In the genomic region with DNA sequence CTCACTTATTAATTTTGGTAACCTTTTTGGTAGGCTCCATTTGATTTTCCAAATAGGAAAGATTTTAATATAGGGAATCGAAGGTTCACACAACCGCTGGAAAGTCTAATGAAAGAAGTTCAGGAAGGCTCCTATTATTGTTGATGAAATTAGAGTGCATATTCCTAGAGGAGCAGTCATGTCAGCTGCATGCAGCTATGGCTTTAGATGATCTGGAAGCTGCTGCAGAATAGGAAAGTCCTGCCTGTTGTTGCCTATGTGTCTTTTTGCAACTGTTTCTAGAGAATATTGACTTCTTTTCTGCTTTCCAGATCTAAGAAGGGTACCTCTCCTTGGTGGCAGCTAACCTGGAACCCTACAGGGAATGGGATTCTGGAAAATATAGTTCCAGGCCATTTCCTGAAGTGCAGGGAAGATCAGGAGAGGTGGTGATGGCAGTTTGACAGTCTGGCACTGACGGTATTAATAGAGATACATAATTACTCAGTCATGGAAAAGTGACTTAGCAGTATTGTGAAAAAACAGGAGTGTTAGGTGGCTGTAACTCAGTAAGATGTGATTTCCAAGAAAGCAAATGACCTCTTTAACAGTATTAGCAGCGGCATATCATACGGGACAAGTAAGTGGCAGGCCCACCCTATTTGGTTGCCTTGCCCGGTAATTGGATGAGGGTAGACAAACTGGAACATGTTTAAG, we compare ENCODE assay signal across 14 cellular contexts. TPM values are rescaled to one million over a fixed set of nuclear protein-coding genes. Genes with fewer than 3 reads are reported as not detected.
DNase-seq lines count a peak whose midpoint lies in the region; ATAC-seq and TF ChIP-seq lines count a peak whose summit lies in the region.
"Had no signal": no experiment of that assay in that cellular context is flagged by ENCODE, and none has a peak within 500 bp of the region (broad histone marks: within the 10 kb centered on the region; RNA-seq: fewer than 3 reads in every experiment).

No MANE protein-coding gene starts in this region.

- peaks cover 41% of the 10 kb centered on the region for H3K36me3 ChIP-seq in CD4-positive, CD25-positive, alpha-beta regulatory T cell (ENCODE audit: control insufficient read depth, insufficient read depth, low read length)
- no peaks in the 10 kb centered on the region for H3K36me3 ChIP-seq in CD8-positive, alpha-beta T cell (ENCODE audit: insufficient read depth, low read length)
- peaks cover 0 to 6% of the 10 kb centered on the region in 2 donors for H3K36me3 ChIP-seq in psoas muscle (ENCODE audit: insufficient read depth in 1 of 2, low read depth in 1 of 2)
- peaks cover 0 to 38% of the 10 kb centered on the region in 2 donors for H3K36me3 ChIP-seq in gastroesophageal sphincter

- POLR2A ChIA-PET in CD8-positive, alpha-beta T cell (lab: Charles Lee): no interaction called here

- CTCF ChIA-PET in CD8-positive, alpha-beta T cell (lab: Charles Lee): interaction anchor here (2.3 kb wide), 1 partner anchor 116 kb away, joined by 5 read pairs; no protein-coding TSS in a partner anchor

- H3K9me3 Mint-ChIP-seq in CD4-positive, CD25-positive, alpha-beta regulatory T cell: no peaks in the 10 kb centered on the region
- no peaks in the 10 kb centered on the region for H3K9me3 Mint-ChIP-seq in CD8-positive, alpha-beta T cell
- H3K9me3 Mint-ChIP-seq in brain: peaks cover 0 to 5% (median 0%) of the 10 kb centered on the region in 5 experiments

- H3K4me1 ChIP-seq in CD4-positive, CD25-positive, alpha-beta regulatory T cell (ENCODE audit: control insufficient read depth, insufficient read depth, low read length, poor library complexity, severe bottlenecking): no peaks in the 10 kb centered on the region
- peaks cover 8% of the 10 kb centered on the region for H3K4me1 ChIP-seq in CD8-positive, alpha-beta T cell (ENCODE audit: insufficient read depth, low read length)
- H3K4me1 ChIP-seq in psoas muscle: peaks cover 44% of the 10 kb centered on the region
- peaks cover 0 to 37% (median 5%) of the 10 kb centered on the region in 3 donors for H3K4me1 ChIP-seq in gastroesophageal sphincter

- no peak overlapping the region for H3K4me3 ChIP-seq in CD4-positive, CD25-positive, alpha-beta regulatory T cell (ENCODE audit: low read depth, low read length)
- no peak overlapping the region for H3K4me3 ChIP-seq in CD8-positive, alpha-beta T cell (ENCODE audit: low read depth, low read length)
- H3K4me3 ChIP-seq in psoas muscle (no peak overlapping the region), gastroesophageal sphincter (no peak overlapping the region)
- H3K4me3 ChIP-seq: HAP-1, MG63 had no signal

- intact Hi-C loops in CD8-positive, alpha-beta T cell (cut with DNase I, micrococcal nuclease): no loop called here
- intact Hi-C loops in psoas muscle (cut with DNase I): loop anchor here in 1 of 2 donors (5.0 kb wide), 1 partner anchor 41 kb away; no protein-coding TSS in a partner anchor

- ATAC-seq in CD4-positive, CD25-positive, alpha-beta regulatory T cell (ENCODE audit: low read depth in 2 of 2): no peak
- no peak for ATAC-seq in CD8-positive, alpha-beta T cell
- ATAC-seq in psoas muscle (peak; percentile 78 to 89 (median 86)), GM18909 (IDR thresholded peaks at IDR 0.05; ENCODE audit: poor library complexity, unreplicated experiment) (no peak), gastroesophageal sphincter (no peak)

- H3K9me3 ChIP-seq in CD4-positive, CD25-positive, alpha-beta regulatory T cell (ENCODE audit: control insufficient read depth in 2 of 2, low read length in 2 of 2): no peaks in the 10 kb centered on the region
- H3K9me3 ChIP-seq in CD8-positive, alpha-beta T cell (ENCODE audit: low read length): no peaks in the 10 kb centered on the region
- no peaks in the 10 kb centered on the region for H3K9me3 ChIP-seq in psoas muscle
- H3K9me3 ChIP-seq in gastroesophageal sphincter: no peaks in the 10 kb centered on the region
- H3K9me3 ChIP-seq: BE2C, HAP-1, MG63 had no signal

- no peaks in the 10 kb centered on the region for H3K27me3 ChIP-seq in CD4-positive, CD25-positive, alpha-beta regulatory T cell (ENCODE audit: control insufficient read depth, insufficient read depth, low read length)
- H3K27me3 ChIP-seq in CD8-positive, alpha-beta T cell (ENCODE audit: insufficient read depth, low read length): no peaks in the 10 kb centered on the region
- no peaks in the 10 kb centered on the region for H3K27me3 ChIP-seq in psoas muscle (ENCODE audit: insufficient read depth in 3 of 3, low read length in 2 of 3)
- no peaks in the 10 kb centered on the region for H3K27me3 ChIP-seq in gastroesophageal sphincter
- H3K27me3 ChIP-seq: BE2C, MG63 had no signal

- TF ChIP-seq EP300 in gastroesophageal sphincter (IDR thresholded peaks at IDR 0.05): no peak

- WGBS in psoas muscle, 3 donors: 46 to 58% (median 49%) methylated on average over 6 of the region's 6 CpGs
- 90% methylated on average over 6 of the region's 6 CpGs for WGBS in gastroesophageal sphincter (ENCODE audit: low coverage in 1 of 2), 2 donors

- H3K27ac ChIP-seq in CD4-positive, CD25-positive, alpha-beta regulatory T cell (ENCODE audit: insufficient read depth, low read length, poor library complexity, severe bottlenecking): no peak overlapping the region
- H3K27ac ChIP-seq in CD8-positive, alpha-beta T cell (ENCODE audit: low read depth, low read length): no peak overlapping the region
- H3K27ac ChIP-seq in psoas muscle (peak overlapping the region; percentile 68), gastroesophageal sphincter (no peak overlapping the region)

- DNase-seq in CD4-positive, CD25-positive, alpha-beta regulatory T cell: no peak
- DNase-seq in CD8-positive, alpha-beta T cell: no peak
- DNase-seq in psoas muscle (no peak), A172 (ENCODE audit: low spot score) (no peak)
- DNase-seq: BE2C, DMS153, EL, MG63, NCI-H1092 treated with DMSO at 0.1 percent for 48 hours, NCI-H1694 had no signal

- peaks cover 23% of the 10 kb centered on the region for H3K36me3 Mint-ChIP-seq in CD4-positive, CD25-positive, alpha-beta regulatory T cell
- H3K36me3 Mint-ChIP-seq in CD8-positive, alpha-beta T cell: peaks cover 58% of the 10 kb centered on the region
- peaks cover 82% of the 10 kb centered on the region for H3K36me3 Mint-ChIP-seq in brain

- TF ChIP-seq POLR2A in gastroesophageal sphincter (IDR thresholded peaks at IDR 0.05): no peak

- no peaks in the 10 kb centered on the region for H3K27me3 Mint-ChIP-seq in CD4-positive, CD25-positive, alpha-beta regulatory T cell
- no peaks in the 10 kb centered on the region for H3K27me3 Mint-ChIP-seq in CD8-positive, alpha-beta T cell (ENCODE audit: low read depth)
- H3K27me3 Mint-ChIP-seq in brain: no peaks in the 10 kb centered on the region

- H3K4me3 Mint-ChIP-seq in CD4-positive, CD25-positive, alpha-beta regulatory T cell: peak overlapping the region in 1 of 4 donors; percentile 29
- no peak overlapping the region for H3K4me3 Mint-ChIP-seq in CD8-positive, alpha-beta T cell
- H3K4me3 Mint-ChIP-seq in brain: no peak overlapping the region

- H3K27ac Mint-ChIP-seq in CD4-positive, CD25-positive, alpha-beta regulatory T cell: peak overlapping the region in 2 of 3 donors; percentile 4 to 49
- peak overlapping the region; percentile 3 for H3K27ac Mint-ChIP-seq in CD8-positive, alpha-beta T cell
- peak overlapping the region in 3 of 5 experiments; percentile 29 to 63 (median 40) for H3K27ac Mint-ChIP-seq in brain

- H3K4me1 Mint-ChIP-seq in CD4-positive, CD25-positive, alpha-beta regulatory T cell: peaks cover 19 to 51% (median 29%) of the 10 kb centered on the region in 4 donors
- H3K4me1 Mint-ChIP-seq in CD8-positive, alpha-beta T cell (ENCODE audit: low read depth): peaks cover 40% of the 10 kb centered on the region
- H3K4me1 Mint-ChIP-seq in brain: peaks cover 50% of the 10 kb centered on the region

- no peak for TF ChIP-seq CTCF in CD8-positive, alpha-beta T cell (IDR thresholded peaks at IDR 0.05)
- no peak for TF ChIP-seq CTCF in brain (conservative IDR thresholded peaks at IDR 0.05)
- no peak for TF ChIP-seq CTCF in psoas muscle (IDR thresholded peaks at IDR 0.05)
- TF ChIP-seq CTCF in gastroesophageal sphincter (IDR thresholded peaks at IDR 0.05): no peak

RNA-seq across cellular contexts. Expression of a gene that starts 54.0 kb away (rescaled TPM):
- total RNA-seq in CD4-positive, CD25-positive, alpha-beta regulatory T cell: 144 TPM
- polyA plus RNA-seq in CD4-positive, CD25-positive, alpha-beta regulatory T cell: 10 to 100 TPM; 50.6 to 79.7 (median 65.1) TPM
- total RNA-seq in CD8-positive, alpha-beta T cell: 100 to 1,000 TPM in 1 of 2 experiments, 10 to 100 TPM in 1; 85.3 to 106 TPM
- polyA plus RNA-seq in brain (ENCODE audit: insufficient read depth, low read depth, low replicate concordance): 5.8 TPM
- 10 to 100 TPM; 27.9 to 49.4 (median 32.6) TPM for total RNA-seq in psoas muscle
- polyA plus RNA-seq in psoas muscle: 10 to 100 TPM in 1 of 3 donors, 1 to 10 TPM in 2; 2.2 to 17.4 (median 2.5) TPM
- 10 to 100 TPM; 32.4 to 71.2 (median 60.7) TPM for total RNA-seq in gastroesophageal sphincter
- 13.8 and 14.4 TPM in 2 replicates for total RNA-seq in A172 (2014; rRNA removed; shearing (Covaris generic))

Comparison
In these comparisons a context has a peak if more than half of its experiments do, and no peak if none do; other contexts are left out.
1. ATAC-seq: peak in psoas muscle (4 of 4); none in CD4-positive, CD25-positive, alpha-beta regulatory T cell (0 of 2), CD8-positive, alpha-beta T cell (single experiment), GM18909 (single experiment) and gastroesophageal sphincter (single experiment).
2. Peak in every context shown above with its lines, with median percentiles within 50 percentile points of each other: H3K27ac Mint-ChIP-seq.